8 cellular contexts compared by ENCODE assay signal in the genomic region with DNA sequence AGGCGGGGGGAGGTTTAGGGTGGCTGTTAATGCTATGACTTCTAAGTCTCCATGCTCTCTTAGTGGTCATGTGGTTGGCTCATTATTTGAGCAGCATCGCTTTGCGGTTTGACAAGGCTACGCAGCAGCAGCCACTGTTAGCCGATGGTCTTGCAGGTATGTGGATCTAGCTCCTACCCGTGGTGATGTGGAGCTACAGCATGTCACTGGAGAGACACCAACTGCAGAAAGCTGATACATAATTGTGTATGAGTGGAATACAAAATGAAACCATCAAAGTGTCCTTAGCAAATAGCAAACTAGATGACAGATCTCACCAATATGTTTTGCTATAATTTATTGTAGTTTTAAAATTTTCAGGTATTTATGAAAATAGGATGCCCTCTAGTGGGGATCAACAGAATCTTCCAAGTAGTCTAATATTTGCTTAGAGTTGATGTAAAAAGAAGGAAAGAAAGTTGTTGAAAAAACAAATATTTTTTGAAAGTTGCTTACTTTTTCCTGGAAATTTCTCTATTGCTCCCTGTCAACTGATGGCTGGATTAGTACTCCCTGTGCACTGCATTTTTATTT.
DNase-seq lines count a peak whose midpoint lies in the region; ATAC-seq and TF ChIP-seq lines count a peak whose summit lies in the region.

No MANE protein-coding gene starts in this region.

- no peak overlapping the region for H3K27ac Mint-ChIP-seq in activated CD4-positive, alpha-beta memory T cell treated with anti-CD3 and anti-CD28 coated beads for 36 hours

- 0 out of 2 replicates have a peak overlapping the region, but pooled peaks have one; percentile 26 for H3K4me3 ChIP-seq in DOHH2 (ENCODE audit: low read length)

- no peaks in the 10 kb centered on the region for H4K20me1 ChIP-seq in DOHH2 (ENCODE audit: control insufficient read depth, insufficient read depth, low read depth, low read length)

- peak; percentile 100 for TF ChIP-seq CTCF in DOHH2 (IDR thresholded peaks at IDR 0.05; ENCODE audit: low read depth, low read length, poor library complexity, severe bottlenecking)

- H3K27me3 ChIP-seq in DOHH2 (ENCODE audit: control insufficient read depth, low read length), result no peaks in the 10 kb centered on the region

- H3K36me3 Mint-ChIP-seq in activated CD4-positive, alpha-beta memory T cell treated with anti-CD3 and anti-CD28 coated beads for 36 hours, result no peaks in the 10 kb centered on the region

- H3K36me3 ChIP-seq in DOHH2 (ENCODE audit: control insufficient read depth, low read length), result no peaks in the 10 kb centered on the region

- DNase-seq in NCI-H2196 treated with DMSO at 0.1 percent for 48 hours (lab: John Stamatoyannopoulos, UW; ENCODE audit: unreplicated experiment), result peak; percentile 88
- DNase-seq in activated CD4-positive, alpha-beta memory T cell treated with anti-CD3 and anti-CD28 coated beads for 36 hours, result peak; percentile 17
- DNase-seq in glomerular visceral epithelial cell (ENCODE audit: extremely low spot score), result peak; percentile 89
- DNase-seq in pons (ENCODE audit: low spot score), result peak; percentile 92
- DNase-seq in activated CD4-positive, CD25-positive, alpha-beta regulatory T cell (lab: John Stamatoyannopoulos, UW), result no peak

- peaks cover 7% of the 10 kb centered on the region for H3K9me3 Mint-ChIP-seq in activated CD4-positive, alpha-beta memory T cell treated with anti-CD3 and anti-CD28 coated beads for 36 hours

- H3K27me3 Mint-ChIP-seq in activated CD4-positive, alpha-beta memory T cell treated with anti-CD3 and anti-CD28 coated beads for 36 hours, result no peaks in the 10 kb centered on the region

- H3K4me1 ChIP-seq in DOHH2 (ENCODE audit: control insufficient read depth, low read length), result peaks cover 3% of the 10 kb centered on the region; the same call in 1 of the 2 replicates

- H3K9me3 ChIP-seq in DOHH2 (ENCODE audit: control insufficient read depth, insufficient read depth, low read length), result no peaks in the 10 kb centered on the region

- POLR2A ChIA-PET in activated CD4-positive, alpha-beta memory T cell treated with anti-CD3 and anti-CD28 coated beads for 36 hours (lab: Charles Lee), result no interaction called here

- no peaks in the 10 kb centered on the region for H3K79me2 ChIP-seq in DOHH2 (ENCODE audit: control insufficient read depth, low read length)

- peak overlapping the region; percentile 43 for H3K4me2 ChIP-seq in DOHH2 (ENCODE audit: low read length)

- ATAC-seq in GM19438 (IDR thresholded peaks at IDR 0.05; ENCODE audit: low read depth, unreplicated experiment) (peak; percentile 100), HG03378 (IDR thresholded peaks at IDR 0.05; ENCODE audit: unreplicated experiment) (peak; percentile 99)

- no peaks in the 10 kb centered on the region for H3K9me2 ChIP-seq in DOHH2 (replicated peaks; ENCODE audit: control insufficient read depth, low read length)

- H3F3A ChIP-seq in DOHH2 (ENCODE audit: control insufficient read depth, insufficient read depth), result no peaks in the 10 kb centered on the region

- H3K27ac ChIP-seq in DOHH2 (ENCODE audit: low read depth, low read length), result no peak overlapping the region

- intact Hi-C loops in activated CD4-positive, alpha-beta memory T cell treated with anti-CD3 and anti-CD28 coated beads for 36 hours (cut with micrococcal nuclease), result loop anchor here (1.0 kb wide), 1 partner anchor 876 kb away; no protein-coding TSS in a partner anchor

- H3K4me1 Mint-ChIP-seq in activated CD4-positive, alpha-beta memory T cell treated with anti-CD3 and anti-CD28 coated beads for 36 hours (ENCODE audit: low read depth), result no peaks in the 10 kb centered on the region

- no peak overlapping the region for H3K4me3 Mint-ChIP-seq in activated CD4-positive, alpha-beta memory T cell treated with anti-CD3 and anti-CD28 coated beads for 36 hours

- CTCF ChIA-PET in activated CD4-positive, alpha-beta memory T cell treated with anti-CD3 and anti-CD28 coated beads for 36 hours (lab: Charles Lee), result interaction anchor here (0.7 to 1.0 kb wide), 2 partner anchors 876 to 878 kb away, joined by 3 read pairs; no protein-coding TSS in a partner anchor

Comparison
In these comparisons a context has a peak if more than half of its experiments do, and no peak if none do; other contexts are left out.
1. DNase-seq: peak in NCI-H2196 treated with DMSO at 0.1 percent for 48 hours (single experiment), activated CD4-positive, alpha-beta memory T cell treated with anti-CD3 and anti-CD28 coated beads for 36 hours (single experiment), glomerular visceral epithelial cell (single experiment) and pons (single experiment); none in activated CD4-positive, CD25-positive, alpha-beta regulatory T cell (0 of 4).